ENCODE assay signal across 14 cellular contexts in genomic region chr10:79409038-79410035, GRCh38. TPM values are rescaled to one million over a fixed set of nuclear protein-coding genes. Genes with fewer than 3 reads are reported as not detected.
DNase-seq lines count a peak whose midpoint lies in the region; ATAC-seq and TF ChIP-seq lines count a peak whose summit lies in the region.
"Had no signal": no experiment of that assay in that cellular context is flagged by ENCODE, and none has a peak within 500 bp of the region (broad histone marks: within the 10 kb centered on the region; RNA-seq: fewer than 3 reads in every experiment).

No MANE protein-coding gene starts in this region.

- no peaks in the 10 kb centered on the region for H3K27me3 Mint-ChIP-seq in nephron (ENCODE audit: low read depth)
- H3K27me3 Mint-ChIP-seq: CD8-positive, alpha-beta memory T cell had no signal

- H3K4me3 ChIP-seq in heart left ventricle, result no peak overlapping the region

- peak overlapping the region in 8 of 12 donors; percentile 15 to 64 (median 48) for H3K27ac ChIP-seq in heart left ventricle

- H3K9me3 ChIP-seq in heart left ventricle, result no peaks in the 10 kb centered on the region

- peak in 56 of 58 donors; percentile 34 to 100 (median 90) for DNase-seq in anterior cingulate cortex (lab: John Stamatoyannopoulos, UW)
- peak in 3 of 5 donors; percentile 35 to 64 (median 39) for DNase-seq in heart left ventricle
- peak; percentile 96 for DNase-seq in superior temporal gyrus (ENCODE audit: extremely low spot score)
- no peak for DNase-seq in HPDE6-E6E7 (ENCODE audit: extremely low spot score)
- no peak for DNase-seq in activated gamma-delta T cell (lab: John Stamatoyannopoulos, UW)
- DNase-seq: activated naive CD4-positive, alpha-beta T cell treated with Interleukin-2 at 50 U/mL for 16 hours; CD8-positive, alpha-beta memory T cell; dermis blood vessel endothelial cell; GDM1; NCI-H1092 treated with DMSO at 0.1 percent for 48 hours; NCI-H526; stimulated activated naive CD8-positive, alpha-beta T cell treated with anti-CD3 and anti-CD28 coated beads, Interleukin-15, amount 100 ng/mL, for 72 hours had no signal

- peaks cover 0 to 73% (median 49%) of the 10 kb centered on the region in 12 donors for H3K4me1 ChIP-seq in heart left ventricle

- ATAC-seq in heart left ventricle (peak in 1 of 4 donors; percentile 18), GM21528 (IDR thresholded peaks at IDR 0.05; ENCODE audit: low FRiP score, unreplicated experiment) (no peak)
- ATAC-seq: stimulated activated naive CD8-positive, alpha-beta T cell treated with anti-CD3 and anti-CD28 coated beads, Interleukin-15, amount 100 ng/mL, for 72 hours had no signal

- no peak for TF ChIP-seq CTCF in heart left ventricle (IDR thresholded peaks at IDR 0.05)
- TF ChIP-seq CTCF in nephron (IDR thresholded peaks at IDR 0.05; ENCODE audit: unreplicated experiment in 3 of 3), result no peak

- no peak for TF ChIP-seq POLR2A in heart left ventricle (IDR thresholded peaks at IDR 0.05)

- H3K36me3 ChIP-seq in heart left ventricle, result peaks cover 0 to 10% (median 3%) of the 10 kb centered on the region in 9 donors

- H3K27me3 ChIP-seq in heart left ventricle, result no peaks in the 10 kb centered on the region

- peaks cover 12% of the 10 kb centered on the region for H3K36me3 Mint-ChIP-seq in nephron (ENCODE audit: low read depth)
- H3K36me3 Mint-ChIP-seq: CD8-positive, alpha-beta memory T cell had no signal

- no peaks in the 10 kb centered on the region for H3K9me3 Mint-ChIP-seq in nephron
- H3K9me3 Mint-ChIP-seq: CD8-positive, alpha-beta memory T cell; stimulated activated naive CD8-positive, alpha-beta T cell treated with anti-CD3 and anti-CD28 coated beads, Interleukin-15, amount 100 ng/mL, for 72 hours had no signal

- 47 to 68% (median 66%) methylated on average over 9 to 15 of the region's 15 CpGs for WGBS in heart left ventricle, 4 donors

- peaks cover 52% of the 10 kb centered on the region for H3K4me1 Mint-ChIP-seq in nephron

- H3K27ac Mint-ChIP-seq in nephron, result peak overlapping the region in 2 of 3 experiments; percentile 95 to 98
- H3K27ac Mint-ChIP-seq: stimulated activated naive CD8-positive, alpha-beta T cell treated with anti-CD3 and anti-CD28 coated beads, Interleukin-15, amount 100 ng/mL, for 72 hours had no signal

- H3K4me3 Mint-ChIP-seq in nephron, result peak overlapping the region in 2 of 3 experiments; percentile 16 to 53
- H3K4me3 Mint-ChIP-seq: CD8-positive, alpha-beta memory T cell; stimulated activated naive CD8-positive, alpha-beta T cell treated with anti-CD3 and anti-CD28 coated beads, Interleukin-15, amount 100 ng/mL, for 72 hours had no signal

- intact Hi-C loops in heart left ventricle (cut with DNase I), result loop anchor here in 2 of 10 donors (5.0 kb wide), 1 partner anchor 33 kb away; no protein-coding TSS in a partner anchor

RNA-seq across cellular contexts. Expression of gene ZCCHC24, which starts 36.1 kb away (rescaled TPM):
- total RNA-seq in heart left ventricle, result 100 to 1,000 TPM in 1 of 9 donors, 10 to 100 TPM in 8; 44.8 to 122 (median 51.9) TPM
- polyA plus RNA-seq in heart left ventricle, result 10 to 100 TPM; 18.7 to 40.7 TPM

Comparison
In these comparisons a context has a peak if more than half of its experiments do, and no peak if none do; other contexts are left out.
1. DNase-seq: peak in anterior cingulate cortex (56 of 58), heart left ventricle (3 of 5) and superior temporal gyrus (single experiment); none in HPDE6-E6E7 (single experiment) and activated gamma-delta T cell (single experiment).